ENCODE assay signal across 11 cellular contexts in genomic region chr7:112338786-112339185, GRCh38.
"Had no signal": no experiment of that assay in that cellular context is flagged by ENCODE, and none has a peak within 500 bp of the region (broad histone marks: within the 10 kb centered on the region; RNA-seq: fewer than 3 reads in every experiment).

No MANE protein-coding gene starts in this region.

- DNase-seq: GM23248, GOT3, H7, H9, HCEC 1CT, HFFc6 had no signal

- ATAC-seq: HCT116 had no signal

- H2AFZ ChIP-seq: GM23248, GM23338 had no signal

- H3K4me3 ChIP-seq: GM23248, GM23338, HAP-1 had no signal

- H3K4me1 ChIP-seq: HAP-1 had no signal

- FAIRE-seq: H1, H54 had no signal

- H3K27ac ChIP-seq: GM23248 had no signal

- H3K9ac ChIP-seq: GM23248 had no signal

- H3K9me3 ChIP-seq: HAP-1 had no signal
